11 cellular contexts compared by ENCODE assay signal in the genomic region with DNA sequence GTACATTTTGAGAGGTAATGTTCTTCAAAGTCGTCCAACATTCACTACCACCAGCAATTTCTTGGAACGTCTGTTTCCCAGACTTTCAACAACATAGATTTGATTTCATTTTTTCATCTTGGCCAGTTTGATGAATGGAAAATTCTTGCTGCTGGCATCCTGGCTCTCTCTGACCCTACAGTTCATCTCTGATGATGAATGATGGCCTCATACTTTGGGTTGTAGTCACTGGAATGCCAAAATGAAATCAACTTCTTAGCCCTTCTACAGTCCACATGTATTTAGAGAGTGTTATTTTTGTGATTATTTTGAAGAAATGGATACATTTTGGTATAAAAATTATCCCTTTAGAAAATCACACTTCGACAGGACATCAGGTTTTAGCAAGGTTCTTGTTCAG. TPM values are rescaled to one million over a fixed set of nuclear protein-coding genes. Genes with fewer than 3 reads are reported as not detected.
DNase-seq lines count a peak whose midpoint lies in the region; ATAC-seq, FAIRE-seq and TF ChIP-seq lines count a peak whose summit lies in the region.
"Had no signal": no experiment of that assay in that cellular context is flagged by ENCODE, and none has a peak within 500 bp of the region (broad histone marks: within the 10 kb centered on the region; RNA-seq: fewer than 3 reads in every experiment).

No MANE protein-coding gene starts in this region.

- ATAC-seq in Right ventricle myocardium superior (ENCODE audit: poor library complexity) (no peak), GM18498 (IDR thresholded peaks at IDR 0.05; ENCODE audit: unreplicated experiment) (no peak), HG03139 (IDR thresholded peaks at IDR 0.05; ENCODE audit: unreplicated experiment) (no peak)

- no peaks in the 10 kb centered on the region for H3K9me3 Mint-ChIP-seq in MCF 10A (ENCODE audit: unreplicated experiment)
- H3K9me3 Mint-ChIP-seq: activated CD4-positive, alpha-beta T cell treated with anti-CD3 and anti-CD28 coated beads, Interleukin-2, amount 10 ng/mL, durations not matched to agents 7 days and 5 days had no signal

- peaks cover 90% of the 10 kb centered on the region for H3K4me1 ChIP-seq in left ventricle myocardium inferior

- H3K27me3 Mint-ChIP-seq in MCF 10A (ENCODE audit: insufficient read depth, unreplicated experiment), result peaks cover 37% of the 10 kb centered on the region
- H3K27me3 Mint-ChIP-seq: activated CD4-positive, alpha-beta T cell treated with anti-CD3 and anti-CD28 coated beads, Interleukin-2, amount 10 ng/mL, durations not matched to agents 7 days and 5 days had no signal

- TF ChIP-seq CTCF in left ventricle myocardium inferior (IDR thresholded peaks at IDR 0.05; ENCODE audit: borderline replicate concordance) (no peak), MCF 10A (IDR thresholded peaks at IDR 0.05; ENCODE audit: unreplicated experiment) (no peak)

- DNase-seq in left ventricle myocardium inferior (no peak), Right ventricle myocardium superior (no peak), MCF 10A (ENCODE audit: unreplicated experiment) (peak; percentile 26), iris pigment epithelial cell (ENCODE audit: low read depth) (peak; percentile 60), frontal cortex (ENCODE audit: low spot score in 2 of 2) (no peak), KBM-7 (no peak)
- DNase-seq: activated CD4-positive, alpha-beta T cell treated with anti-CD3 and anti-CD28 coated beads, Interleukin-2, amount 10 ng/mL, durations not matched to agents 7 days and 5 days; cortex of kidney; NCI-H1930 had no signal

- no peaks in the 10 kb centered on the region for H3K27me3 ChIP-seq in left ventricle myocardium inferior (ENCODE audit: low read depth)

- peak overlapping the region; percentile 38 for H3K4me3 ChIP-seq in left ventricle myocardium inferior

- peak overlapping the region; percentile 85 for H3K27ac ChIP-seq in left ventricle myocardium inferior (replicated peaks)

- no peak for FAIRE-seq in frontal cortex (lab: Jason Lieb, UNC)

- H3K27ac Mint-ChIP-seq in MCF 10A (ENCODE audit: low read depth, unreplicated experiment), result peak overlapping the region; percentile 32
- H3K27ac Mint-ChIP-seq: activated CD4-positive, alpha-beta T cell treated with anti-CD3 and anti-CD28 coated beads, Interleukin-2, amount 10 ng/mL, durations not matched to agents 7 days and 5 days had no signal

- BruUV-seq in MCF 10A (replicated peaks; lab: Mats Ljungman, UMichigan), result no TSS peak

- no peaks in the 10 kb centered on the region for H3K9me3 ChIP-seq in left ventricle myocardium inferior (replicated peaks)

- H3K36me3 Mint-ChIP-seq in MCF 10A (ENCODE audit: insufficient read depth, unreplicated experiment), result no peaks in the 10 kb centered on the region

- CTCF ChIA-PET in MCF 10A (lab: Yijun Ruan, JAX), result no interaction called here

- intact Hi-C loops in left ventricle myocardium inferior (cut with micrococcal nuclease), result no loop called here
- intact Hi-C loops in Right ventricle myocardium superior (cut with DNase I), result no loop called here
- intact Hi-C loops in MCF 10A (cut with micrococcal nuclease), result loop anchor here (10.0 kb wide), 1 partner anchor 138 kb away; no protein-coding TSS in a partner anchor

- H3K4me1 Mint-ChIP-seq in MCF 10A (ENCODE audit: insufficient read depth, unreplicated experiment), result peaks cover 7% of the 10 kb centered on the region

- in situ Hi-C loops in KBM-7 (cut with MboI; ENCODE audit: low pct_unique_long_range_greater_than_20kb, low sequenced_read_pairs), result no loop called here

- no peaks in the 10 kb centered on the region for H3K36me3 ChIP-seq in left ventricle myocardium inferior

- H3K4me3 Mint-ChIP-seq in MCF 10A (ENCODE audit: unreplicated experiment), result no peak overlapping the region
- H3K4me3 Mint-ChIP-seq: activated CD4-positive, alpha-beta T cell treated with anti-CD3 and anti-CD28 coated beads, Interleukin-2, amount 10 ng/mL, durations not matched to agents 7 days and 5 days had no signal

- POLR2A ChIA-PET in MCF 10A (lab: Yijun Ruan, JAX), result interaction anchor here (0.8 to 1.4 kb wide), 4 partner anchors 10 to 20 kb away, joined by 3 to 8 read pairs (median 4); no protein-coding TSS in a partner anchor

RNA-seq across cellular contexts. Expression of a gene that starts 8.8 kb away (rescaled TPM):
- total RNA-seq in left ventricle myocardium inferior, result 15.9 TPM
- 14.2 TPM for total RNA-seq in Right ventricle myocardium superior
- 1.2 and 1.6 TPM in 2 replicates for total RNA-seq in MCF 10A (2022)
- total RNA-seq in frontal cortex, result 6.5 TPM

RNA-seq across cellular contexts. Expression of a gene that starts 37.1 kb away (rescaled TPM):
- total RNA-seq in left ventricle myocardium inferior (2.9 TPM), Right ventricle myocardium superior (2.7 TPM), MCF 10A (2022) (7.2 and 9.7 TPM in 2 replicates), frontal cortex (14.3 TPM)

Comparison
In these comparisons a context has a peak if more than half of its experiments do, and no peak if none do; other contexts are left out.
1. DNase-seq: peak in MCF 10A (single experiment) and iris pigment epithelial cell (single experiment); none in left ventricle myocardium inferior (single experiment), Right ventricle myocardium superior (single experiment), frontal cortex (0 of 2) and KBM-7 (single experiment).